Comparison of ENCODE assay signal across 29 cellular contexts in the genomic region with DNA sequence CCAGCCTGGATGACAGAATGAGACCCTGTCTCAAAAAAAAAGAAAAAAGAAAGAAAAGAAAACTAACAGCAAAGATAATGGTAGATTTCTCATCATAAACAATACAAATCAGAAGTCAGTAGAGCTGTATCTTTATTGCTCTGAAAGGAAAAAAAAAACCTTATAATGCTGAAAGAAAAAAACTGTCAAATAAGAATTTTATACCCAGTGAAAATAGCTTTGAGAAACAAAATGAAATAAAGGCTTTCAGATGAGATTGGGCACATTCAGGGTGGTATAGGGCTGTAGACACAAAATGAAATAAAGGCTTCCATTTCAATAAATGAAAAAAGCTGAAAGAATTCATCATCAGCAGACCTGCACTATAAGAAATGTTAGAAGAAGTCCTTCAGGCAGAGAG.
DNase-seq lines count a peak whose midpoint lies in the region; ATAC-seq, FAIRE-seq and TF ChIP-seq lines count a peak whose summit lies in the region.
"Had no signal": no experiment of that assay in that cellular context is flagged by ENCODE, and none has a peak within 500 bp of the region (broad histone marks: within the 10 kb centered on the region; RNA-seq: fewer than 3 reads in every experiment).

No MANE protein-coding gene starts in this region.

- H3K36me3 ChIP-seq in HepG2 (replicated peaks in 1 of 2; ENCODE audit: control insufficient read depth in 1 of 2, insufficient read depth in 2 of 2, low read length in 2 of 2) (no peaks in the 10 kb centered on the region; a peak in 1 of 5 replicates), right lobe of liver (no peaks in the 10 kb centered on the region)
- H3K36me3 ChIP-seq: BE2C had no signal

- H3K4me1 ChIP-seq in HepG2 (ENCODE audit: insufficient read depth, low read length) (no peaks in the 10 kb centered on the region), right lobe of liver (no peaks in the 10 kb centered on the region)
- H3K4me1 ChIP-seq: A549; BE2C; BLaER1; BLaER1 treated with 17β-estradiol and CSF1 and Interleukin-3, amounts not matched to agents 10 nM and 100 nM; Caco-2 had no signal

- H3K9ac ChIP-seq in HepG2 (ENCODE audit: insufficient read depth, low read depth, low read length): no peak overlapping the region
- H3K9ac ChIP-seq: BLaER1; BLaER1 treated with 17β-estradiol and CSF1 and Interleukin-3, amounts not matched to agents 10 nM and 100 nM had no signal

- no peaks in the 10 kb centered on the region for H3K27me3 ChIP-seq in HepG2 (ENCODE audit: control insufficient read depth in 1 of 2, insufficient read depth in 2 of 2, low read length in 2 of 2)
- H3K27me3 ChIP-seq in right lobe of liver: no peaks in the 10 kb centered on the region
- H3K27me3 ChIP-seq: BE2C; BLaER1; BLaER1 treated with 17β-estradiol and CSF1 and Interleukin-3, amounts not matched to agents 10 nM and 100 nM had no signal

- ATAC-seq in HepG2 (no peak), right lobe of liver (no peak)
- ATAC-seq: A549; CD8-positive, alpha-beta T cell had no signal

- TF ChIP-seq POLR2A in HepG2 (IDR thresholded peaks at IDR 0.05; ENCODE audit: insufficient read depth in 1 of 2, low read depth in 2 of 2, low read length in 2 of 2): no peak
- TF ChIP-seq POLR2A in right lobe of liver (IDR thresholded peaks at IDR 0.05): no peak

- H4K20me1 ChIP-seq in HepG2 (ENCODE audit: insufficient read depth, low read length): no peaks in the 10 kb centered on the region
- H4K20me1 ChIP-seq: BLaER1; BLaER1 treated with 17β-estradiol and CSF1 and Interleukin-3, amounts not matched to agents 10 nM and 100 nM had no signal

- TF ChIP-seq RAD21 in HepG2 (CRISPR knock-in tag; IDR thresholded peaks at IDR 0.05): no peak

- intact Hi-C loops in HepG2 (cut with micrococcal nuclease; ENCODE audit: unreplicated experiment): no loop called here
- intact Hi-C loops in right lobe of liver (cut with DNase I): no loop called here

- no peak for TF ChIP-seq CTCF in HepG2 (CRISPR knock-in tag; IDR thresholded peaks at IDR 0.05)
- TF ChIP-seq CTCF in right lobe of liver (IDR thresholded peaks at IDR 0.05): no peak

- no peak for DNase-seq in HepG2 (ENCODE audit: low spot score)
- no peak for DNase-seq in right lobe of liver
- DNase-seq: 8988T; ACHN; AML-193; BE2C; C1 segment of cervical spinal cord; Caco-2; Calu3; CD4-positive, alpha-beta memory T cell; CD4-positive, alpha-beta T cell; CD4-positive, CD25-positive, alpha-beta regulatory T cell; CD8-positive, alpha-beta memory T cell; CD8-positive, alpha-beta T cell; COR-L47; DMS 273 treated with DMSO at 0.1 percent for 48 hours; DMS153; DMS53; DMS79; DMS79 treated with DMSO at 0.1 percent for 48 hours; DND-41; EL had no signal

- no peak overlapping the region for H3K27ac ChIP-seq in HepG2 (ENCODE audit: extremely low read length, insufficient read depth, low read length)
- no peak overlapping the region for H3K27ac ChIP-seq in right lobe of liver
- H3K27ac ChIP-seq: 22Rv1; A549; BLaER1; BLaER1 treated with 17β-estradiol and CSF1 and Interleukin-3, amounts not matched to agents 10 nM and 100 nM; C4-2B had no signal

- H3K79me2 ChIP-seq in HepG2 (ENCODE audit: insufficient read depth, low read length): peaks cover 1% of the 10 kb centered on the region

- no peak overlapping the region for H3K4me2 ChIP-seq in HepG2 (ENCODE audit: low read depth, low read length)
- H3K4me2 ChIP-seq: A549; BLaER1; BLaER1 treated with 17β-estradiol and CSF1 and Interleukin-3, amounts not matched to agents 10 nM and 100 nM had no signal

- no peak for FAIRE-seq in HepG2 (lab: Jason Lieb, UNC)
- FAIRE-seq: A204.1, A549, D721Med had no signal

- no peak overlapping the region for H3K4me3 ChIP-seq in HepG2 (replicated peaks in 1 of 3; ENCODE audit: insufficient read depth in 1 of 3, low read depth in 2 of 3, low read length in 3 of 3)
- H3K4me3 ChIP-seq in right lobe of liver: no peak overlapping the region
- H3K4me3 ChIP-seq: A549, BLaER1 had no signal

- POLR2A ChIA-PET in HepG2 (lab: Yijun Ruan, JAX): no interaction called here

- BruUV-seq in HepG2 (replicated peaks; lab: Mats Ljungman, UMichigan): no TSS peak

- in situ Hi-C loops in HepG2 (cut with HindIII; ENCODE audit: extremely low pct_ligation_motif_present, low pct_unique_long_range_greater_than_20kb): no loop called here

- CTCF ChIA-PET in HepG2 (lab: Yijun Ruan, JAX; ENCODE audit: low intra/inter-chr PET ratio, low total read pairs): no interaction called here

- TF ChIP-seq EP300 in HepG2 (IDR thresholded peaks at IDR 0.05; ENCODE audit: low read depth in 2 of 2, low read length in 2 of 2): no peak
- TF ChIP-seq EP300 in HepG2 (CRISPR knock-in tag; IDR thresholded peaks at IDR 0.05; ENCODE audit: borderline replicate concordance): no peak

- H3K9me3 ChIP-seq in HepG2 (ENCODE audit: low read length) (peaks cover 8% of the 10 kb centered on the region), right lobe of liver (no peaks in the 10 kb centered on the region)
- H3K9me3 ChIP-seq: BE2C, Caco-2 had no signal

- no peak overlapping the region for H2AFZ ChIP-seq in HepG2 (ENCODE audit: low read length)

TF ChIP-seq in HepG2, 621 proteins besides CTCF, POLR2A, EP300 and RAD21:
- TF ChIP-seq ZFP1 (CRISPR knock-in tag; IDR thresholded peaks at IDR 0.05): peak; percentile 94; the same call in 1 of the 2 replicates
- no peak for TF ChIP-seq TOE1 (CRISPR knock-in tag; IDR thresholded peaks at IDR 0.05)
